11 cellular contexts compared by ENCODE assay signal in genomic region chr3:194206375-194206774, GRCh38.
DNase-seq lines count a peak whose midpoint lies in the region; TF ChIP-seq lines count a peak whose summit lies in the region.
"Had no signal": no experiment of that assay in that cellular context is flagged by ENCODE, and none has a peak within 500 bp of the region (broad histone marks: within the 10 kb centered on the region; RNA-seq: fewer than 3 reads in every experiment).

No MANE protein-coding gene starts in this region.

- H3K27ac ChIP-seq in esophagus muscularis mucosa (replicated peaks in 1 of 4) = peak overlapping the region in 1 of 4 donors; percentile 33
- H3K27ac ChIP-seq: VCaP had no signal

- H3K4me3 ChIP-seq in esophagus muscularis mucosa = no peak overlapping the region

- peaks cover 37% of the 10 kb centered on the region for H3K27me3 Mint-ChIP-seq in neural crest cell (ENCODE audit: low read depth)

- no peak for TF ChIP-seq EP300 in esophagus muscularis mucosa (IDR thresholded peaks at IDR 0.05)

- in situ Hi-C loops in GM13977 (cut with MboI; ENCODE audit: low pct_unique_long_range_greater_than_20kb, low sequenced_read_pairs, unreplicated experiment) = no loop called here

- H3K4me1 Mint-ChIP-seq in neural crest cell = peaks cover 52% of the 10 kb centered on the region

- TF ChIP-seq POLR2A in esophagus muscularis mucosa (IDR thresholded peaks at IDR 0.05; ENCODE audit: low read depth) = no peak

- peak overlapping the region; percentile 32 for H3K4me3 Mint-ChIP-seq in neural crest cell
- H3K4me3 Mint-ChIP-seq: CD4-positive, CD25-positive, alpha-beta regulatory T cell had no signal

- no peak overlapping the region for H3K27ac Mint-ChIP-seq in neural crest cell (ENCODE audit: unreplicated experiment)
- H3K27ac Mint-ChIP-seq: CD4-positive, CD25-positive, alpha-beta regulatory T cell had no signal

- TF ChIP-seq CTCF in esophagus muscularis mucosa (IDR thresholded peaks at IDR 0.05) (peak in 1 of 3 experiments; percentile 3), neural crest cell (conservative IDR thresholded peaks at IDR 0.05) (no peak), GM13977 (IDR thresholded peaks at IDR 0.05; ENCODE audit: extremely low read depth, insufficient read depth, missing control alignments) (no peak)

- no peaks in the 10 kb centered on the region for H3K9me3 ChIP-seq in esophagus muscularis mucosa

- H3K9me3 Mint-ChIP-seq in neural crest cell = no peaks in the 10 kb centered on the region
- H3K9me3 Mint-ChIP-seq: CD4-positive, CD25-positive, alpha-beta regulatory T cell had no signal

- peak; percentile 59 for DNase-seq in COLO668 (lab: John Stamatoyannopoulos, UW; ENCODE audit: unreplicated experiment)
- peak; percentile 43 for DNase-seq in NCI-H2196 treated with DMSO at 0.1 percent for 48 hours (lab: John Stamatoyannopoulos, UW; ENCODE audit: unreplicated experiment)
- DNase-seq in esophagus muscularis mucosa (ENCODE audit: extremely low spot score) = peak; percentile 93
- DNase-seq in neural crest cell (ENCODE audit: low read depth, low spot score) = no peak
- no peak for DNase-seq in superior temporal gyrus (ENCODE audit: extremely low spot score)
- DNase-seq in islet precursor cell = no peak
- DNase-seq in NCI-H1930 (lab: John Stamatoyannopoulos, UW) = no peak
- no peak for DNase-seq in GM13977 (ENCODE audit: low spot score)
- DNase-seq: activated naive CD4-positive, alpha-beta T cell; CD4-positive, CD25-positive, alpha-beta regulatory T cell had no signal

- intact Hi-C loops in esophagus muscularis mucosa (cut with DNase I) = loop anchor here (5.0 to 10.0 kb wide), 3 partner anchors 56 to 111 kb away; no protein-coding TSS in a partner anchor

- H3K36me3 ChIP-seq in esophagus muscularis mucosa = no peaks in the 10 kb centered on the region

- WGBS in esophagus muscularis mucosa = 3% methylated on average over 10 of the region's 10 CpGs

- peaks cover 0 to 30% (median 25%) of the 10 kb centered on the region in 4 donors for H3K4me1 ChIP-seq in esophagus muscularis mucosa

- peaks cover 0 to 21% (median 9%) of the 10 kb centered on the region in 4 donors for H3K27me3 ChIP-seq in esophagus muscularis mucosa

- no peaks in the 10 kb centered on the region for H3K36me3 Mint-ChIP-seq in neural crest cell (ENCODE audit: low read depth)

Comparison
In these comparisons a context has a peak if more than half of its experiments do, and no peak if none do; other contexts are left out.
1. DNase-seq: peak in COLO668 (single experiment), NCI-H2196 treated with DMSO at 0.1 percent for 48 hours (single experiment) and esophagus muscularis mucosa (single experiment); none in neural crest cell (single experiment), superior temporal gyrus (single experiment), islet precursor cell (single experiment), NCI-H1930 (0 of 2) and GM13977 (single experiment).